ENCODE assay signal across 8 cellular contexts in the genomic region with DNA sequence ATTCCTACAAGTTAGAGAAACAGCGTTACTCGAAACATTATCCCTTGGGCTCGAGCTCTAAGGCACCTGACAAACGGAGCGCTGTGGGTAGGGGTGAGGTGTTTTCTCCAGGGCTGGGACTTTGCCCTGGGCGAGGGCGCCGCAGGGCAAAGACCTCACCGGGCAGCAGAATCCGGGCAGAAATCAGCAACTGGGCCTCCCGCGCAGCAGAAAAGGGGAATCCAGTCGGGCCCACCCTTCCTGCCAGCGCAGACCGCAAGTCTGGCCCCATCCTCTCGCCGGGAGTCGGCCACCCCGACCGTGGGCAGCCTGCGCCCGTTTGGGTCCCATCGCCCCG. TPM values are rescaled to one million over a fixed set of nuclear protein-coding genes. Genes with fewer than 3 reads are reported as not detected.
DNase-seq lines count a peak whose midpoint lies in the region; ATAC-seq and TF ChIP-seq lines count a peak whose summit lies in the region.

No MANE protein-coding gene starts in this region.

- H3K9ac ChIP-seq in MM.1S (ENCODE audit: low read length) = peak overlapping the region; percentile 83

- H2AFZ ChIP-seq in MM.1S (ENCODE audit: low read length) = peak overlapping the region; percentile 22; the same call in 1 of the 2 replicates

- peak overlapping the region; percentile 89 for H3K4me2 ChIP-seq in MM.1S (ENCODE audit: low read depth, low read length)

- no peak for DNase-seq in cardiac muscle cell (ENCODE audit: low read depth in 1 of 2, low spot score in 1 of 2)
- DNase-seq in cardiac septum (ENCODE audit: low spot score) = no peak
- DNase-seq in MM.1S = peak; percentile 43
- DNase-seq in body of pancreas = no peak
- DNase-seq in right lobe of liver = peak; percentile 53 to 78 (median 71)
- no peak for DNase-seq in tibial artery
- no peak for DNase-seq in NCI-H1694 (lab: John Stamatoyannopoulos, UW)

- H4K20me1 ChIP-seq in MM.1S (ENCODE audit: insufficient read depth, low read length) = no peaks in the 10 kb centered on the region

- H3K79me2 ChIP-seq in MM.1S (ENCODE audit: low read length) = peaks cover 34% of the 10 kb centered on the region

- peak overlapping the region; percentile 96 for H3K4me3 ChIP-seq in cardiac muscle cell
- H3K4me3 ChIP-seq in MM.1S (ENCODE audit: low read length) = peak overlapping the region; percentile 92
- H3K4me3 ChIP-seq in body of pancreas = peak overlapping the region; percentile 83 to 85
- H3K4me3 ChIP-seq in right lobe of liver = peak overlapping the region; percentile 92 to 99 (median 98)
- peak overlapping the region; percentile 89 to 97 for H3K4me3 ChIP-seq in tibial artery

- intact Hi-C loops in cardiac septum (cut with DNase I) (loop anchor here (5.0 kb wide), 1 partner anchor 167 kb away; a partner anchor contains a TSS), body of pancreas (cut with DNase I) (loop anchor here (10.0 kb wide), 1 partner anchor 169 kb away; a partner anchor contains a TSS), right lobe of liver (cut with DNase I) (no loop called here), tibial artery (cut with DNase I; ENCODE audit: low total_unique reads) (no loop called here)

- H3K4me1 ChIP-seq in cardiac muscle cell (ENCODE audit: low read depth) = peaks cover 15% of the 10 kb centered on the region
- H3K4me1 ChIP-seq in MM.1S (ENCODE audit: low read length) = peaks cover 7% of the 10 kb centered on the region; the same call in 1 of the 2 replicates
- peaks cover 25% of the 10 kb centered on the region for H3K4me1 ChIP-seq in body of pancreas
- peaks cover 0 to 20% (median 5%) of the 10 kb centered on the region in 4 donors for H3K4me1 ChIP-seq in right lobe of liver
- peaks cover 0 to 20% (median 13%) of the 10 kb centered on the region in 4 donors for H3K4me1 ChIP-seq in tibial artery

- H3K9me2 ChIP-seq in MM.1S (replicated peaks; ENCODE audit: insufficient read depth, low read length) = no peaks in the 10 kb centered on the region

- H3K27ac ChIP-seq in cardiac muscle cell = no peak overlapping the region
- H3K27ac ChIP-seq in MM.1S (ENCODE audit: low read length) = peak overlapping the region; percentile 53
- peak overlapping the region in 1 of 4 donors; percentile 92 for H3K27ac ChIP-seq in body of pancreas
- peak overlapping the region in 2 of 3 donors; percentile 61 to 96 for H3K27ac ChIP-seq in right lobe of liver
- H3K27ac ChIP-seq in tibial artery = peak overlapping the region; percentile 89 to 95

- ATAC-seq in body of pancreas (no peak), right lobe of liver (peak; percentile 43 to 70 (median 52)), HG02852 (IDR thresholded peaks at IDR 0.05; ENCODE audit: unreplicated experiment) (no peak)

- H3K36me3 ChIP-seq in cardiac muscle cell = peaks cover 5% of the 10 kb centered on the region
- no peaks in the 10 kb centered on the region; the same call in 1 of the 2 replicates for H3K36me3 ChIP-seq in MM.1S (replicated peaks; ENCODE audit: insufficient read depth, low read length)
- H3K36me3 ChIP-seq in body of pancreas (replicated peaks in 1 of 2; ENCODE audit: insufficient read depth in 1 of 2, low read depth in 2 of 2) = peaks cover 0 to 9% of the 10 kb centered on the region in 2 donors
- H3K36me3 ChIP-seq in right lobe of liver = peaks cover 0 to 21% (median 2%) of the 10 kb centered on the region in 4 donors
- H3K36me3 ChIP-seq in tibial artery = peaks cover 18 to 20% (median 19%) of the 10 kb centered on the region in 3 donors

- WGBS in body of pancreas, 2 donors = 0 to 1% methylated on average over 2 to 22 of the region's 24 CpGs
- 5% methylated on average over 4 of the region's 24 CpGs for WGBS in right lobe of liver (ENCODE audit: insufficient coverage, low coverage, low lambda C conversion rate, missing lambda C conversion rate)

- TF ChIP-seq CTCF in cardiac muscle cell (IDR thresholded peaks at IDR 0.05; ENCODE audit: low read depth, low read length) (no peak), MM.1S (IDR thresholded peaks at IDR 0.05; ENCODE audit: low read length) (no peak), body of pancreas (IDR thresholded peaks at IDR 0.05) (no peak), right lobe of liver (IDR thresholded peaks at IDR 0.05) (no peak), tibial artery (IDR thresholded peaks at IDR 0.05) (no peak)

- H3K27me3 ChIP-seq in cardiac muscle cell = no peaks in the 10 kb centered on the region
- H3K27me3 ChIP-seq in MM.1S (replicated peaks; ENCODE audit: insufficient read depth, low read length) = no peaks in the 10 kb centered on the region
- no peaks in the 10 kb centered on the region for H3K27me3 ChIP-seq in body of pancreas
- no peaks in the 10 kb centered on the region for H3K27me3 ChIP-seq in right lobe of liver
- H3K27me3 ChIP-seq in tibial artery = no peaks in the 10 kb centered on the region

- H3F3A ChIP-seq in MM.1S (ENCODE audit: insufficient read depth, low read length) = peaks cover 13% of the 10 kb centered on the region

- TF ChIP-seq POLR2A in body of pancreas (IDR thresholded peaks at IDR 0.05) (no peak), right lobe of liver (IDR thresholded peaks at IDR 0.05) (no peak)

- H3K9me3 ChIP-seq in cardiac muscle cell (ENCODE audit: low read depth) (no peaks in the 10 kb centered on the region), MM.1S (replicated peaks; ENCODE audit: insufficient read depth, low read length) (no peaks in the 10 kb centered on the region), body of pancreas (no peaks in the 10 kb centered on the region), right lobe of liver (no peaks in the 10 kb centered on the region), tibial artery (no peaks in the 10 kb centered on the region)

RNA-seq across cellular contexts. Expression of a gene that starts 0.4 kb away (rescaled TPM):
- total RNA-seq in cardiac muscle cell (11.4 and 11.9 TPM in 2 replicates), cardiac septum (9.4 TPM), body of pancreas (10 to 100 TPM in 1 of 2 donors, 1 to 10 TPM in 1; 9.2 to 10.9 TPM), right lobe of liver (10 to 100 TPM in 4 of 6 experiments, 1 to 10 TPM in 2; 7.8 to 13.1 (median 10.8) TPM)
- 8.7 and 11.3 TPM in 2 replicates for polyA plus RNA-seq in cardiac muscle cell

RNA-seq across cellular contexts. Expression of a gene that starts 0.8 kb away (rescaled TPM):
- total RNA-seq in cardiac muscle cell (41.7 and 53.9 TPM in 2 replicates), cardiac septum (9.2 TPM), body of pancreas (1 to 10 TPM; 1.8 to 2.0 TPM), right lobe of liver (10 to 100 TPM; 15.3 to 29.2 (median 22.2) TPM)
- 34.4 and 37.3 TPM in 2 replicates for polyA plus RNA-seq in cardiac muscle cell

Comparison
In these comparisons a context has a peak if more than half of its experiments do, and no peak if none do; other contexts are left out.
1. DNase-seq: peak in MM.1S (single experiment) and right lobe of liver (3 of 3); none in cardiac muscle cell (0 of 2), cardiac septum (single experiment), body of pancreas (0 of 4), tibial artery (0 of 2) and NCI-H1694 (single experiment).
2. ATAC-seq: peak in right lobe of liver (4 of 4); none in body of pancreas (single experiment) and HG02852 (single experiment).
3. intact Hi-C loops: an anchor here in cardiac septum (5.0 kb wide) and body of pancreas (10.0 kb wide); none called in right lobe of liver and tibial artery.
4. Peak in every context shown above with its lines, with median percentiles within 50 percentile points of each other: H3K4me3 ChIP-seq.